In genomic region chr10:124644771-124645170, GRCh38 we compare ENCODE assay signal across 1 cellular context.
TF ChIP-seq lines count a peak whose summit lies in the region.

No MANE protein-coding gene starts in this region.

TF ChIP-seq in GM23338, 12 proteins besides CTCF, POLR2A, EP300 and RAD21 (continued from another document):
- TF ChIP-seq JUNB (IDR thresholded peaks at IDR 0.05; ENCODE audit: unreplicated experiment), result no peak
- TF ChIP-seq ZNF114 (CRISPR knock-in tag; IDR thresholded peaks at IDR 0.05), result no peak
- no peak for TF ChIP-seq POLR2AphosphoS5 (IDR thresholded peaks at IDR 0.05; ENCODE audit: low read depth)
- TF ChIP-seq STAT1 (IDR thresholded peaks at IDR 0.05; ENCODE audit: unreplicated experiment), result no peak
